12 cellular contexts compared by ENCODE assay signal in the genomic region with DNA sequence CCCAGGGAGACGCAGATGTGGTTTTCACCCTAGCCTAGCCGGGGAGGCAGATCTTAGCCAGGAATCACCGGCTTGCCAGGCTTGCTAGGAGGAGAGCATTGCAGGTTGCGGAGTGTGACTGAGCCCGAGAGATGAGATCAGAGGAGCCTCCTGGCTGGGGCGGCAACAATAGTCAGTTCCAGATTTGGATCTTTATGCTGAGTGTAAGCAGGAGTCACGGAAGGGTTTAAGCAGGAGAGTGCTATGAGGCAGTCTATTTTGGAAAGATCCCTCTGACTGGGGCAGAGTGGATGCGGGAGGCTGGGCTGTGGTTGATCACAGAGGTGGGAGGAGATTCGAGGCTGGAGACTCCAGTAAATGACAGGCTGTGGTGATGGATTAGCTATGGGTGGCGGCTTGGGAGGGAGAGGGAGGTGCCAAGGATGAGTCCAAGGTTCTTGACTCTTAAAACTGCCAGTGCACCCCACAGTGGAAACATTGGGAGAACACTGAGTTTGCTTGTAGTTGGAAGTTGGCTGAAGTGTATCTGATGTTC. TPM values are rescaled to one million over a fixed set of nuclear protein-coding genes. Genes with fewer than 3 reads are reported as not detected.
DNase-seq lines count a peak whose midpoint lies in the region; ATAC-seq and TF ChIP-seq lines count a peak whose summit lies in the region.
"Had no signal": no experiment of that assay in that cellular context is flagged by ENCODE, and none has a peak within 500 bp of the region (broad histone marks: within the 10 kb centered on the region; RNA-seq: fewer than 3 reads in every experiment).

No MANE protein-coding gene starts in this region.

- no peak for TF ChIP-seq CTCF in endothelial cell (IDR thresholded peaks at IDR 0.05; ENCODE audit: unreplicated experiment)

- H3K4me3 Mint-ChIP-seq in endothelial cell (ENCODE audit: unreplicated experiment): no peak overlapping the region

- H3K27me3 Mint-ChIP-seq in endothelial cell (ENCODE audit: unreplicated experiment): peaks cover 10% of the 10 kb centered on the region

- no peaks in the 10 kb centered on the region for H3K9me3 Mint-ChIP-seq in endothelial cell (ENCODE audit: unreplicated experiment)

- no peak for ATAC-seq in GM21786 (IDR thresholded peaks at IDR 0.05; ENCODE audit: unreplicated experiment)
- ATAC-seq: HepG2 had no signal

- DNase-seq in GM03348 (ENCODE audit: low spot score): peak; percentile 84
- DNase-seq in NCI-H69 (lab: John Stamatoyannopoulos, UW): peak; percentile 58
- no peak for DNase-seq in endothelial cell (ENCODE audit: low spot score)
- peak; percentile 22 for DNase-seq in renal cortical epithelial cell (ENCODE audit: low read depth)
- no peak for DNase-seq in CD1c-positive myeloid dendritic cell (ENCODE audit: extremely low spot score)
- no peak for DNase-seq in activated CD8-positive, alpha-beta memory T cell treated with anti-CD3 and anti-CD28 coated beads for 24 hours
- DNase-seq in activated naive CD4-positive, alpha-beta T cell treated with anti-CD3 and anti-CD28 coated beads, Interleukin-2, amount 50 U/mL, for 16 hours: no peak
- DNase-seq: aorta; NCI-H345; stimulated activated naive CD4-positive, alpha-beta T cell treated with Interleukin-2 at 50 U/mL for 16 hours had no signal

- peaks cover 1% of the 10 kb centered on the region for H3K4me1 Mint-ChIP-seq in endothelial cell (ENCODE audit: unreplicated experiment)

- peak overlapping the region; percentile 1 for H3K27ac Mint-ChIP-seq in endothelial cell (ENCODE audit: unreplicated experiment)

- no peaks in the 10 kb centered on the region for H3K36me3 Mint-ChIP-seq in endothelial cell (ENCODE audit: low read depth, unreplicated experiment)

RNA-seq across cellular contexts. Expression of gene BAHD1, which starts 10.4 kb away (rescaled TPM):
- total RNA-seq in endothelial cell (ENCODE audit: unreplicated experiment) (20.4 TPM), renal cortical epithelial cell (6.8 and 17.5 TPM in 2 replicates)

RNA-seq across cellular contexts. Expression of gene IVD, which starts 24.7 kb away (rescaled TPM):
- total RNA-seq in endothelial cell (ENCODE audit: unreplicated experiment) (56.2 TPM), renal cortical epithelial cell (37.5 and 68.8 TPM in 2 replicates)

RNA-seq across cellular contexts. Expression of gene CHST14, which starts 40.4 kb away (rescaled TPM):
- 36.5 TPM for total RNA-seq in endothelial cell (ENCODE audit: unreplicated experiment)
- total RNA-seq in renal cortical epithelial cell: 5.2 and 18.5 TPM in 2 replicates

RNA-seq across cellular contexts. Expression of gene KNSTRN, which starts 47.8 kb away (rescaled TPM):
- total RNA-seq in endothelial cell (ENCODE audit: unreplicated experiment) (26.0 TPM), renal cortical epithelial cell (34.2 and 58.5 TPM in 2 replicates)

Comparison
In these comparisons a context has a peak if more than half of its experiments do, and no peak if none do; other contexts are left out.
1. DNase-seq: peak in GM03348 (single experiment), NCI-H69 (single experiment) and renal cortical epithelial cell (single experiment); none in endothelial cell (single experiment), CD1c-positive myeloid dendritic cell (single experiment), activated CD8-positive, alpha-beta memory T cell treated with anti-CD3 and anti-CD28 coated beads for 24 hours (single experiment) and activated naive CD4-positive, alpha-beta T cell treated with anti-CD3 and anti-CD28 coated beads, Interleukin-2, amount 50 U/mL, for 16 hours (single experiment).